ENCODE assay signal across 9 cellular contexts in the genomic region with DNA sequence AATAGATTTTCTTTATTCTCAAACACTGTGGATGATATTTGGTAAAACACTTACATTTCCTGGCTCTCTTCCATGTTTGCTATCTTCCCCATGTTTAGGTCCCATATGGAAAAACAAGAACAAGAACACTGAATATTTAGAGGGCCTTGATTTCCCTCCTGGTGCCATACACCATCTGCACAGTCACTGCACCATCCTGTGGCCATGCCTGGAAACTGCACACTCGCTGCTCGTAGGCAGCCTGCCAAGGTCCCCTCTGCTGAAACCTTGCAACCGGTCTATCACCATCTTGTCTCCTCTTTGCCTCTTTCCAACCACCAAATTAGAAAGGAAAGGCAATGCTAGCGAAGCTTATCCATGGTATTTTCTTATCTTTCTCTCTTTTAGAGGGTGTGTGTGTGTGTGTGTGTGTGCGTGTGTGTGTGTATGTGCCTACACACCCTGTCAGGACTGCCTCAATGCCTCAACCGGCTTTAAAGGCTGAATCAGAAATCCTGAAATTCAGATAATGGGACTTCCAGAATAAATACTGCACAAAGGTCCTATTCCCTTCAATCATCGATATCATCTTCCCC.
DNase-seq lines count a peak whose midpoint lies in the region; ATAC-seq lines count a peak whose summit lies in the region.
"Had no signal": no experiment of that assay in that cellular context is flagged by ENCODE, and none has a peak within 500 bp of the region (broad histone marks: within the 10 kb centered on the region; RNA-seq: fewer than 3 reads in every experiment).

No MANE protein-coding gene starts in this region.

- H3K36me3 Mint-ChIP-seq in activated CD8-positive, alpha-beta memory T cell treated with anti-CD3 and anti-CD28 coated beads, Interleukin-2, amount 10 ng/mL, durations not matched to agents 7 days and 5 days: no peaks in the 10 kb centered on the region
- H3K36me3 Mint-ChIP-seq: IgD-negative memory B cell had no signal

- no peaks in the 10 kb centered on the region for H3K27me3 Mint-ChIP-seq in activated CD8-positive, alpha-beta memory T cell treated with anti-CD3 and anti-CD28 coated beads, Interleukin-2, amount 10 ng/mL, durations not matched to agents 7 days and 5 days

- no peaks in the 10 kb centered on the region for H3K4me1 Mint-ChIP-seq in activated CD8-positive, alpha-beta memory T cell treated with anti-CD3 and anti-CD28 coated beads, Interleukin-2, amount 10 ng/mL, durations not matched to agents 7 days and 5 days
- H3K4me1 Mint-ChIP-seq: IgD-negative memory B cell had no signal

- H3K4me3 Mint-ChIP-seq in activated CD8-positive, alpha-beta memory T cell treated with anti-CD3 and anti-CD28 coated beads, Interleukin-2, amount 10 ng/mL, durations not matched to agents 7 days and 5 days: no peak overlapping the region
- H3K4me3 Mint-ChIP-seq: IgD-negative memory B cell had no signal

- H3K27ac Mint-ChIP-seq in activated CD8-positive, alpha-beta memory T cell treated with anti-CD3 and anti-CD28 coated beads, Interleukin-2, amount 10 ng/mL, durations not matched to agents 7 days and 5 days: no peak overlapping the region
- H3K27ac Mint-ChIP-seq: IgD-negative memory B cell had no signal

- no peaks in the 10 kb centered on the region for H3K9me3 Mint-ChIP-seq in activated CD8-positive, alpha-beta memory T cell treated with anti-CD3 and anti-CD28 coated beads, Interleukin-2, amount 10 ng/mL, durations not matched to agents 7 days and 5 days (ENCODE audit: low read depth)
- H3K9me3 Mint-ChIP-seq: IgD-negative memory B cell had no signal

- ATAC-seq in GM21723 (IDR thresholded peaks at IDR 0.05; ENCODE audit: unreplicated experiment) (peak; percentile 57), GM19324 (IDR thresholded peaks at IDR 0.05; ENCODE audit: low FRiP score, unreplicated experiment) (no peak)
- peak; percentile 65 for ATAC-seq in activated CD8-positive, alpha-beta memory T cell treated with anti-CD3 and anti-CD28 coated beads, Interleukin-2, amount 10 ng/mL, durations not matched to agents 7 days and 5 days

- DNase-seq in COR-L47 (lab: John Stamatoyannopoulos, UW) (peak; percentile 20), NCI-H2196 treated with DMSO at 0.1 percent for 48 hours (lab: John Stamatoyannopoulos, UW; ENCODE audit: unreplicated experiment) (peak; percentile 7), fibroblast of gingiva (ENCODE audit: low read depth) (peak; percentile 4), occipital lobe (lab: John Stamatoyannopoulos, UW) (peak; percentile 7), SK-N-DZ (ENCODE audit: low spot score) (no peak)
- DNase-seq in activated CD8-positive, alpha-beta memory T cell treated with anti-CD3 and anti-CD28 coated beads, Interleukin-2, amount 10 ng/mL, durations not matched to agents 7 days and 5 days: peak; percentile 45

- CTCF ChIA-PET in activated CD8-positive, alpha-beta memory T cell treated with anti-CD3 and anti-CD28 coated beads, Interleukin-2, amount 10 ng/mL, durations not matched to agents 7 days and 5 days (lab: Charles Lee): interaction anchor here (1.0 to 4.3 kb wide), 6 partner anchors 8 to 772 kb away, joined by 3 to 27 read pairs (median 5); no protein-coding TSS in a partner anchor
